Comparison of ENCODE assay signal across 8 cellular contexts in the genomic region with DNA sequence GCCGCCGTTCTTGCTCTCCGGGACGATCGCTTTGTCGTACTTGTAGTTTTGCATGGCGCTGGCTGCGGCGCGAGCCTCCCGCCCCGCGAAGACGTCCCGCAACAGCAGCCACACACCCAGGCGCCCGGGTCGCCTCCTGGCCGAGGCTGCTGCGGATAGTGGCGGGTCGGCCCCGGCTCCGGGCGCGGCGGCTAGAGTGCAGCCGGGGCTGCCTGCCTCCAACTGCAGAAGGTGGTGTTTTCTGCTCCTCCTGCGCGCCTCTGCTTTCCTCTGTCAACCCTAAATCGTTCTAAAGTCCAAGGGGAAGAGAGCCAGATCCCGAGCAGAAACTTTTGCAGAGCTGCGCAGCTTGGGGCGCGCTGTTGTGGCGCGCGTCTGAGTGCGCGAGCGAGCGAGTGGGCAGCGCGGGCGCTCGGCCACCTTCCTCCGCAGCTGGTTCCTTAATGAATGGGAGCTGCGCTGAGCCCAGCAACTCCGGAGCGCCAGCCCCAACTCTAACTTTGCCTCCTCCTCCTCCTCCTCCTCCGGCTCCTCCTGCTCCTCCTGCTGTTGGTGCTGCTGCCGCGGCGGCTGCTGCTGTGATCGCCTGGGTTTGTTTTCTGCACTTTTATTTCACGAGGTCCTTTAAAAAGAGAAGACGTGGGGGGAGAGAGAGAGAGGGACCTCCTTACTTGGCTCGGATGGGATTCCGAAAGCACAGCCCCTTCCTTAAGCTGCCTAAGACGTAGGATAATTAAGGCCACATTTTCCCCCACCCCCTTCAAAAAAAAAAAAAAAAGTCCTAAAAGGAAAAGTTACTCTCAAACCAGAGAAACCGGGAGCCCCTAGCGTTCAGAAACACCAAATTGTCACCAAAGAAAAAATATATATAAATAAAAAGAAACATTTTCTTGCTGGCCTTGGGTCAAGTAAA. TPM values are rescaled to one million over a fixed set of nuclear protein-coding genes. Genes with fewer than 3 reads are reported as not detected.
DNase-seq lines count a peak whose midpoint lies in the region; ATAC-seq, FAIRE-seq and TF ChIP-seq lines count a peak whose summit lies in the region.

A gene (minus strand): TSS at position 601 of the 913 bp plus-strand sequence. CDS start 547 bp downstream, at position 54.

- POLR2A ChIA-PET in activated CD8-positive, alpha-beta T cell treated with anti-CD3 and anti-CD28 coated beads, Interleukin-2, amount 10 ng/mL, durations not matched to agents 7 days and 5 days (lab: Charles Lee) = no interaction called here

- H3K9me3 Mint-ChIP-seq in activated CD8-positive, alpha-beta T cell treated with anti-CD3 and anti-CD28 coated beads, Interleukin-2, amount 10 ng/mL, durations not matched to agents 7 days and 5 days (ENCODE audit: insufficient read depth) = no peaks in the 10 kb centered on the region

- H4K20me1 ChIP-seq in BLaER1 = no peaks in the 10 kb centered on the region; the same call in 1 of the 2 replicates

- peak within 1 kb of the TSS; percentile 72 for H3K27ac ChIP-seq in BLaER1
- peak within 1 kb of the TSS; percentile 88 for H3K27ac ChIP-seq in muscle layer of duodenum (ENCODE audit: low read length)

- ATAC-seq in GM19035 (IDR thresholded peaks at IDR 0.05; ENCODE audit: unreplicated experiment) = peak; percentile 43
- peak; percentile 73 for ATAC-seq in activated CD8-positive, alpha-beta T cell treated with anti-CD3 and anti-CD28 coated beads, Interleukin-2, amount 10 ng/mL, durations not matched to agents 7 days and 5 days
- no peak for ATAC-seq in HG02870 (IDR thresholded peaks at IDR 0.05; ENCODE audit: unreplicated experiment)

- H3K4me1 Mint-ChIP-seq in activated CD8-positive, alpha-beta T cell treated with anti-CD3 and anti-CD28 coated beads, Interleukin-2, amount 10 ng/mL, durations not matched to agents 7 days and 5 days (ENCODE audit: low read depth) = peaks cover 9% of the 10 kb centered on the region

- FAIRE-seq in urothelium cell line (lab: Jason Lieb, UNC) = no peak

- H3K4me1 ChIP-seq in BLaER1 (peaks cover 40% of the 10 kb centered on the region), muscle layer of duodenum (ENCODE audit: control insufficient read depth in 1 of 2, insufficient read depth in 2 of 2, low read length in 2 of 2) (peaks cover 0 to 26% of the 10 kb centered on the region in 2 donors)

- H3K36me3 Mint-ChIP-seq in activated CD8-positive, alpha-beta T cell treated with anti-CD3 and anti-CD28 coated beads, Interleukin-2, amount 10 ng/mL, durations not matched to agents 7 days and 5 days (ENCODE audit: low read depth) = no peaks in the 10 kb centered on the region

- peak within 1 kb of the TSS; percentile 95 for H3K4me2 ChIP-seq in BLaER1

- H3K9me3 ChIP-seq in BLaER1 (no peaks in the 10 kb centered on the region), muscle layer of duodenum (ENCODE audit: control insufficient read depth in 1 of 2, low read length in 2 of 2) (no peaks in the 10 kb centered on the region)

- H3K4me3 Mint-ChIP-seq in activated CD8-positive, alpha-beta T cell treated with anti-CD3 and anti-CD28 coated beads, Interleukin-2, amount 10 ng/mL, durations not matched to agents 7 days and 5 days = peak within 1 kb of the TSS; percentile 67

- peak within 1 kb of the TSS; percentile 83 for H3K9ac ChIP-seq in BLaER1

- TF ChIP-seq CTCF in fibroblast of the aortic adventitia (IDR thresholded peaks at IDR 0.05; ENCODE audit: insufficient read depth, low read length) = peak; percentile 67

- no peak within 1 kb of the TSS for H3K27ac Mint-ChIP-seq in activated CD8-positive, alpha-beta T cell treated with anti-CD3 and anti-CD28 coated beads, Interleukin-2, amount 10 ng/mL, durations not matched to agents 7 days and 5 days

- peak; percentile 77 for DNase-seq in NCI-H2171 (lab: John Stamatoyannopoulos, UW)
- DNase-seq in activated CD8-positive, alpha-beta T cell treated with anti-CD3 and anti-CD28 coated beads, Interleukin-2, amount 10 ng/mL, durations not matched to agents 7 days and 5 days = no peak
- DNase-seq in fibroblast of the aortic adventitia (ENCODE audit: low read depth) = peak; percentile 99
- peak; percentile 90 for DNase-seq in urothelium cell line (ENCODE audit: low spot score)

- H3K4me3 ChIP-seq in BLaER1 (peak within 1 kb of the TSS; percentile 88), fibroblast of the aortic adventitia (ENCODE audit: low read depth, low read length) (peak within 1 kb of the TSS; percentile 94), muscle layer of duodenum (ENCODE audit: low read depth in 1 of 2, low read length in 2 of 2) (peak within 1 kb of the TSS; percentile 82 to 97)

- H3K27me3 ChIP-seq in BLaER1 (no peaks in the 10 kb centered on the region), muscle layer of duodenum (ENCODE audit: low read depth, low read length) (no peaks in the 10 kb centered on the region)

- peaks cover 41% of the 10 kb centered on the region for H3K27me3 Mint-ChIP-seq in activated CD8-positive, alpha-beta T cell treated with anti-CD3 and anti-CD28 coated beads, Interleukin-2, amount 10 ng/mL, durations not matched to agents 7 days and 5 days (ENCODE audit: low read depth)

- CTCF ChIA-PET in activated CD8-positive, alpha-beta T cell treated with anti-CD3 and anti-CD28 coated beads, Interleukin-2, amount 10 ng/mL, durations not matched to agents 7 days and 5 days (lab: Charles Lee) = no interaction called here

- no peaks in the 10 kb centered on the region for H3K36me3 ChIP-seq in BLaER1
- H3K36me3 ChIP-seq in muscle layer of duodenum (ENCODE audit: control insufficient read depth in 1 of 2, insufficient read depth in 2 of 2, low read length in 2 of 2) = no peaks in the 10 kb centered on the region

RNA-seq across cellular contexts. Expression of the gene that starts here (rescaled TPM):
- total RNA-seq in activated CD8-positive, alpha-beta T cell treated with anti-CD3 and anti-CD28 coated beads, Interleukin-2, amount 10 ng/mL, durations not matched to agents 7 days and 5 days = not detected
- 45.7 and 270 TPM in 2 replicates for total RNA-seq in fibroblast of the aortic adventitia (ENCODE audit: low replicate concordance)

Comparison
In these comparisons a context has a peak if more than half of its experiments do, and no peak if none do; other contexts are left out.
1. RNA of the gene that starts here (total RNA-seq): 45.7 to 270 TPM in fibroblast of the aortic adventitia; not detected in activated CD8-positive, alpha-beta T cell treated with anti-CD3 and anti-CD28 coated beads, Interleukin-2, amount 10 ng/mL, durations not matched to agents 7 days and 5 days; every median in the first group is over 10 times any median in the second.
2. Peak in ATAC-seq in activated CD8-positive, alpha-beta T cell treated with anti-CD3 and anti-CD28 coated beads, Interleukin-2, amount 10 ng/mL, durations not matched to agents 7 days and 5 days; RNA of the gene not detected or under 1 TPM.
3. Peak in every context shown above with its lines, with median percentiles within 50 percentile points of each other: H3K4me3 ChIP-seq.